19 cellular contexts compared by ENCODE assay signal in genomic region chr14:55540847-55541773, GRCh38. TPM values are rescaled to one million over a fixed set of nuclear protein-coding genes. Genes with fewer than 3 reads are reported as not detected.
A peak's percentile ranks its signal among the peaks of the same experiment; 100 is the strongest.
DNase-seq lines count a peak whose midpoint lies in the region; TF ChIP-seq lines count a peak whose summit lies in the region.
"Had no signal": no experiment of that assay in that cellular context is flagged by ENCODE, and none has a peak within 500 bp of the region (broad histone marks: within the 10 kb centered on the region; RNA-seq: fewer than 3 reads in every experiment).

No MANE protein-coding gene starts in this region.

- no peaks in the 10 kb centered on the region for H3K36me3 ChIP-seq in SK-N-SH (replicated peaks in 1 of 2; ENCODE audit: control insufficient read depth in 1 of 2, insufficient read depth in 2 of 2, low read length in 1 of 2)
- H3K36me3 ChIP-seq in smooth muscle cell (ENCODE audit: low read depth) = no peaks in the 10 kb centered on the region
- H3K36me3 ChIP-seq in testis (ENCODE audit: low read depth, missing control alignments) = no peaks in the 10 kb centered on the region
- H3K36me3 ChIP-seq: ascending aorta, BE2C, left ventricle myocardium inferior, sigmoid colon had no signal

- no peaks in the 10 kb centered on the region for H3K9me2 ChIP-seq in SK-N-SH

- H4K20me1 ChIP-seq in SK-N-SH (ENCODE audit: insufficient read depth) (no peaks in the 10 kb centered on the region), smooth muscle cell (ENCODE audit: low read depth) (no peaks in the 10 kb centered on the region)

- no peak for TF ChIP-seq CTCF in SK-N-SH (IDR thresholded peaks at IDR 0.05)
- no peak for TF ChIP-seq CTCF in fibroblast of villous mesenchyme (IDR thresholded peaks at IDR 0.05; ENCODE audit: insufficient read depth, low read depth, low read length)
- no peak for TF ChIP-seq CTCF in smooth muscle cell (IDR thresholded peaks at IDR 0.05; ENCODE audit: borderline replicate concordance, insufficient read depth, poor library complexity, severe bottlenecking)
- no peak for TF ChIP-seq CTCF in testis (IDR thresholded peaks at IDR 0.05)

- H3K79me2 ChIP-seq in SK-N-SH (ENCODE audit: insufficient read depth) (no peaks in the 10 kb centered on the region), smooth muscle cell (ENCODE audit: low read depth) (no peaks in the 10 kb centered on the region)

- DNase-seq in DMS53 (lab: John Stamatoyannopoulos, UW) (peak; percentile 8), DMS53 treated with DMSO at 0.1 percent for 48 hours (lab: John Stamatoyannopoulos, UW; ENCODE audit: unreplicated experiment) (no peak), SK-N-SH (no peak), fibroblast of villous mesenchyme (ENCODE audit: low read depth) (peak; percentile 38), smooth muscle cell (lab: John Stamatoyannopoulos, UW; ENCODE audit: unreplicated experiment) (no peak), testis (no peak), SW 1271 (lab: John Stamatoyannopoulos, UW) (no peak), GM19238 (ENCODE audit: insufficient read length, low spot score) (no peak)
- DNase-seq: activated CD4-positive, alpha-beta T cell treated with anti-CD3 and anti-CD28 coated beads, Interleukin-2, amount 10 ng/mL, durations not matched to agents 24 days and 14 days; activated gamma-delta T cell treated with Interleukin-2 at 50 U/mL for 16 hours; BE2C; GF-D8; left ventricle myocardium inferior; NCI-H1092 treated with DMSO at 0.1 percent for 48 hours; NCI-H526 treated with DMSO at 0.1 percent for 48 hours; OCI-M1; sigmoid colon had no signal

- peak overlapping the region; percentile 50 to 64; a peak in 2 of 4 replicates for H3K27ac ChIP-seq in SK-N-SH (ENCODE audit: low read depth in 2 of 2, low read length in 1 of 2)
- peak overlapping the region; percentile 51 for H3K27ac ChIP-seq in smooth muscle cell (ENCODE audit: low read depth)
- H3K27ac ChIP-seq in testis = no peak overlapping the region
- H3K27ac ChIP-seq: 22Rv1, ascending aorta, left ventricle myocardium inferior, sigmoid colon had no signal

- H3K9me3 ChIP-seq in SK-N-SH (no peaks in the 10 kb centered on the region), smooth muscle cell (replicated peaks; ENCODE audit: low read depth) (no peaks in the 10 kb centered on the region), testis (no peaks in the 10 kb centered on the region)
- H3K9me3 ChIP-seq: ascending aorta, BE2C had no signal

- no peak for TF ChIP-seq POLR2A in testis (IDR thresholded peaks at IDR 0.05)

- no peak for TF ChIP-seq RAD21 in SK-N-SH (IDR thresholded peaks at IDR 0.05; ENCODE audit: low read length)

- H3K4me2 ChIP-seq in SK-N-SH = no peak overlapping the region
- no peak overlapping the region for H3K4me2 ChIP-seq in smooth muscle cell

- H3K4me1 ChIP-seq in SK-N-SH (ENCODE audit: control insufficient read depth in 1 of 2, insufficient read depth in 2 of 2, low read depth in 1 of 2, low read length in 1 of 2) = peaks cover 8 to 21% of the 10 kb centered on the region in 2 experiments
- no peaks in the 10 kb centered on the region for H3K4me1 ChIP-seq in smooth muscle cell (ENCODE audit: low read depth)
- H3K4me1 ChIP-seq in testis = peaks cover 3% of the 10 kb centered on the region
- H3K4me1 ChIP-seq: ascending aorta, left ventricle myocardium inferior, sigmoid colon had no signal

- no peaks in the 10 kb centered on the region for H3K27me3 ChIP-seq in SK-N-SH (ENCODE audit: insufficient read depth)
- H3K27me3 ChIP-seq in smooth muscle cell (ENCODE audit: low read depth) = no peaks in the 10 kb centered on the region
- no peaks in the 10 kb centered on the region for H3K27me3 ChIP-seq in testis
- H3K27me3 ChIP-seq: ascending aorta, BE2C, sigmoid colon had no signal

- intact Hi-C loops in testis (cut with DNase I; ENCODE audit: low total_unique reads) = no loop called here

- TF ChIP-seq EP300 in SK-N-SH (IDR thresholded peaks at IDR 0.05; ENCODE audit: borderline replicate concordance in 1 of 2, low read depth in 1 of 2, low read length in 1 of 2) = peak; percentile 29 to 54; a peak in 3 of 4 replicates

- H3K4me3 ChIP-seq in SK-N-SH (ENCODE audit: low read depth in 2 of 2, low read length in 1 of 2) (no peak overlapping the region), fibroblast of villous mesenchyme (ENCODE audit: low read depth, low read length) (no peak overlapping the region), smooth muscle cell (no peak overlapping the region), testis (no peak overlapping the region)
- H3K4me3 ChIP-seq: ascending aorta, left ventricle myocardium inferior, sigmoid colon had no signal

- POLR2A ChIA-PET in SK-N-SH (lab: Yijun Ruan, JAX) = no interaction called here

- CTCF ChIA-PET in SK-N-SH (lab: Yijun Ruan, JAX) = interaction anchor here (0.7 kb wide), 1 partner anchor 9 kb away, joined by 3 read pairs; no protein-coding TSS in a partner anchor

- peaks cover under 1% of the 10 kb centered on the region for H3F3A ChIP-seq in SK-N-SH (replicated peaks; ENCODE audit: insufficient read depth)
- peaks cover 5% of the 10 kb centered on the region for H3F3A ChIP-seq in smooth muscle cell (ENCODE audit: low read depth)

- WGBS in SK-N-SH (ENCODE audit: low lambda C conversion rate) = 82% methylated on average over 5 of the region's 5 CpGs
- WGBS in smooth muscle cell (ENCODE audit: low lambda C conversion rate) = 74% methylated on average over 5 of the region's 5 CpGs
- 89 to 90% methylated on average over 5 of the region's 5 CpGs for WGBS in testis, 2 donors

- H3K9ac ChIP-seq in SK-N-SH (no peak overlapping the region), smooth muscle cell (ENCODE audit: low read depth) (no peak overlapping the region)

- no peak overlapping the region for H2AFZ ChIP-seq in SK-N-SH (ENCODE audit: low read depth)
- H2AFZ ChIP-seq in smooth muscle cell (ENCODE audit: low read depth) = no peak overlapping the region

TF ChIP-seq in SK-N-SH, 30 proteins besides CTCF, POLR2A, EP300 and RAD21 (continues in another document):
- TF ChIP-seq YY1 (IDR thresholded peaks at IDR 0.05; ENCODE audit: low read depth) (no peak), USF1 (IDR thresholded peaks at IDR 0.05; ENCODE audit: borderline replicate concordance, low read depth) (no peak), RXRA (IDR thresholded peaks at IDR 0.05; ENCODE audit: borderline replicate concordance, low read depth) (peak; percentile 37; the same call in 1 of the 2 replicates), RFX5 (IDR thresholded peaks at IDR 0.05; ENCODE audit: low read length) (no peak), GABPA (IDR thresholded peaks at IDR 0.05; ENCODE audit: low read depth) (no peak), TEAD4 (IDR thresholded peaks at IDR 0.05; ENCODE audit: borderline replicate concordance, insufficient read depth) (no peak), FOXJ3 (CRISPR knock-in tag; IDR thresholded peaks at IDR 0.05) (no peak), ZBTB33 (IDR thresholded peaks at IDR 0.05; ENCODE audit: borderline replicate concordance, low read depth) (no peak), FOXM1 (IDR thresholded peaks at IDR 0.05; ENCODE audit: low read depth) (no peak), EZH2phosphoT487 (IDR thresholded peaks at IDR 0.05; ENCODE audit: borderline replicate concordance, low read depth) (no peak), NRF1 (IDR thresholded peaks at IDR 0.05; ENCODE audit: low read depth, low read length) (no peak), MXI1 (IDR thresholded peaks at IDR 0.05; ENCODE audit: low read depth, low read length) (no peak), MAX (IDR thresholded peaks at IDR 0.05; ENCODE audit: low read depth) (no peak), JUND (IDR thresholded peaks at IDR 0.05) (peak; percentile 72; the same call in 1 of the 2 replicates), TAF1 (IDR thresholded peaks at IDR 0.05; ENCODE audit: borderline replicate concordance, low read depth, low read length) (no peak), TCF12 (IDR thresholded peaks at IDR 0.05) (peak; percentile 87), RCOR1 (IDR thresholded peaks at IDR 0.05; ENCODE audit: low read length) (no peak)

RNA-seq across cellular contexts. Expression of gene KTN1, which starts 38.9 kb away (rescaled TPM):
- 39.5 and 46.1 TPM in 2 replicates for polyA plus RNA-seq in SK-N-SH (2012; rRNA removed)
- 62.4 and 89.8 TPM in 2 replicates for polyA plus RNA-seq in SK-N-SH (2012; cell fraction: cytosol; rRNA removed)
- 18.5 and 45.8 TPM in 2 replicates for polyA plus RNA-seq in SK-N-SH (2012; cell fraction: nucleus; rRNA removed)
- 121 and 167 TPM in 2 replicates for total RNA-seq in fibroblast of villous mesenchyme
- 117 and 119 TPM in 2 replicates for total RNA-seq in smooth muscle cell
- 84.8 and 148 TPM in 2 replicates for polyA plus RNA-seq in smooth muscle cell
- total RNA-seq in testis = 100 to 1,000 TPM; 221 to 247 TPM
- 74.8 TPM for polyA plus RNA-seq in testis (ENCODE audit: insufficient read depth, low read depth, low replicate concordance)

Comparison
In these comparisons a context has a peak if more than half of its experiments do, and no peak if none do; other contexts are left out.
1. DNase-seq: peak in DMS53 (single experiment) and fibroblast of villous mesenchyme (single experiment); none in DMS53 treated with DMSO at 0.1 percent for 48 hours (single experiment), SK-N-SH (single experiment), smooth muscle cell (single experiment), testis (single experiment), SW 1271 (0 of 2) and GM19238 (single experiment).
2. H3K27ac ChIP-seq: peak in SK-N-SH (2 of 2) and smooth muscle cell (single experiment); none in testis (0 of 2).